In the genomic region with DNA sequence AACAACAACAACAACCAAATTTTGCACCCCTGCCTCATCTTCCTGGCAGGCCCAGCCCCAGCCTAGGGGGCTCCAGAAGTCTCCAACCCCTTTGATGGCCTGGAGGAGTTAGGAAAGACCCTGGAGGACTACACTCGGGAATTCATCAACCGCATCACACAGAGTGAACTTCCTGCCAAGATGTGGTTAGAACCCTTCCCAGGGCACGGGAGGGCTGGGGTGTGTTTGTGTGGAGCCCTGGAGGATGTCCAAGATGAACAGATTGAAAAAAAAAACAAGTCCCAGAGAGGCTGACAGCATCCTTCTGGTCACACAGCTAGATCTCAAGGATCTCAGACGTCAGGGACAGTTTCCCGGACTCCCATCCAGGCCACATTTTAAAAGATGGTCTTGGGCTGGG, we compare ENCODE assay signal across 1 cellular context.
TF ChIP-seq lines count a peak whose summit lies in the region.

No MANE protein-coding gene starts in this region.

TF ChIP-seq in HepG2, 621 proteins besides CTCF, POLR2A, EP300 and RAD21:
- TF ChIP-seq ZBTB38 (CRISPR knock-in tag; IDR thresholded peaks at IDR 0.05) = peak; percentile 11; the same call in 1 of the 2 replicates
- peak; percentile 65 for TF ChIP-seq ZNF768 (CRISPR knock-in tag; IDR thresholded peaks at IDR 0.05)
- no peak for TF ChIP-seq ZNF83 (CRISPR knock-in tag; IDR thresholded peaks at IDR 0.05; ENCODE audit: borderline replicate concordance)
TF ChIP-seq in HepG2: peak in this region for 2.
